In the genomic region with DNA sequence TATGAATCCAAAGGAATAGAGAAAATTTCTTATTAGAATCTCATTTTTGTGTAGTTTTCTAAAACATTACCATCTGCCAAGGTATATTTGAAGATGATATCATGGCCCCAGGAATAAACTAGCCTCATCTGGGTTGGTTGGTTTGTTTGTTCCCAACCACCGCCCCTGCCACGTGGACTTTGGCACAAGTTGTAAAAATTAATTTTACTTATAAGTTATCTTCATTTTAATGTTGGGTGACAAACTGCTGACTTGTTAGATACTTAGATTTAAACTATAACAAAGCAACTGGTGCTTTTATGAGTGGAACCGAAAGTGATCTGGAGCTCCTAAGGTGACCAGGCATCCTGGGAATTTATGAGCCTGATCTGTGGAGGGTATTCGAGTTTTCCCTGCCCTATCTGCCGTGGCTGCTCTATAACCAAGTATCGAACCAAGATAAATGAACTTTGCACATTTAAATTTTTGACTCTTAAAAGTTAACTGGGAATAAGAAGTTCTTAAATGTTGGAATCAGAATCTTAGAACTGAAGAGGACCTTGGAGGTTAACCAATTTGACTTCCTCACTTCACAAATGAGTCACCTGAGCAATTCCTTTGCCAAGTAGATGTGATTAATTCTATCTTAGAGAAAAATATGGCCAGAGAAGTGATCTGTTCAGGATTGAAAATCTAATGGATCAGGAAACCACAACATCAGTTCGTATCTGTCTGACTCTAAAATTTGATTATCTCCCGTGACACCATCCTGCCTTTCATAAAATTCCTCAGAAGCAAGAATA, we compare ENCODE assay signal across 21 cellular contexts.
A peak's percentile ranks its signal among the peaks of the same experiment; 100 is the strongest.
DNase-seq lines count a peak whose midpoint lies in the region; ATAC-seq, FAIRE-seq and TF ChIP-seq lines count a peak whose summit lies in the region.
"Had no signal": no experiment of that assay in that cellular context is flagged by ENCODE, and none has a peak within 500 bp of the region (broad histone marks: within the 10 kb centered on the region; RNA-seq: fewer than 3 reads in every experiment).

No MANE protein-coding gene starts in this region.

- no peak overlapping the region for H2AK5ac ChIP-seq in mesenchymal stem cell (ENCODE audit: low read length, severe bottlenecking)

- H3K9ac ChIP-seq in mesenchymal stem cell (ENCODE audit: low read length): peak overlapping the region; percentile 65
- H3K9ac ChIP-seq: KMS-11, parathyroid adenoma had no signal

- 68% methylated on average over 2 of the region's 8 CpGs for WGBS in mesenchymal stem cell

- ATAC-seq in HG02798 (IDR thresholded peaks at IDR 0.05; ENCODE audit: poor library complexity, unreplicated experiment): no peak
- ATAC-seq in GM21360 (IDR thresholded peaks at IDR 0.05; ENCODE audit: unreplicated experiment): no peak
- ATAC-seq: lower lobe of right lung, Panc1 had no signal

- H2BK12ac ChIP-seq in mesenchymal stem cell (ENCODE audit: low read length in 2 of 2): no peak overlapping the region

- no peak overlapping the region for H3K23ac ChIP-seq in mesenchymal stem cell (ENCODE audit: low read length in 2 of 2)

- H3K4me3 ChIP-seq in bronchial epithelial cell (ENCODE audit: low read depth, low read length) (no peak overlapping the region), mesenchymal stem cell (ENCODE audit: insufficient read depth in 1 of 2, low read depth in 1 of 2, low read length in 2 of 2) (peak overlapping the region in 1 of 2 experiments; percentile 51)
- H3K4me3 ChIP-seq: HAP-1, lower lobe of right lung, vagina had no signal

- no peak overlapping the region for H4K91ac ChIP-seq in mesenchymal stem cell (ENCODE audit: low read length)

- no peak overlapping the region for H3K27ac ChIP-seq in mesenchymal stem cell (ENCODE audit: low read length, poor library complexity, severe bottlenecking)
- H3K27ac ChIP-seq: KMS-11, lower lobe of right lung, parathyroid adenoma, vagina, VCaP had no signal

- TF ChIP-seq CTCF in bronchial epithelial cell (IDR thresholded peaks at IDR 0.05; ENCODE audit: insufficient read depth, low read length, severe bottlenecking): no peak

- H3K27me3 ChIP-seq in bronchial epithelial cell (ENCODE audit: control insufficient read depth, insufficient read depth, low read length): no peaks in the 10 kb centered on the region
- H3K27me3 ChIP-seq in mesenchymal stem cell (ENCODE audit: control insufficient read depth in 1 of 2, insufficient read depth in 1 of 2, low read length in 2 of 2): no peaks in the 10 kb centered on the region
- H3K27me3 ChIP-seq: vagina had no signal

- H3K36me3 ChIP-seq in bronchial epithelial cell (ENCODE audit: control insufficient read depth, insufficient read depth, low read length) (no peaks in the 10 kb centered on the region), mesenchymal stem cell (ENCODE audit: control insufficient read depth in 1 of 2, insufficient read depth in 2 of 2, low read depth in 1 of 2, low read length in 2 of 2) (no peaks in the 10 kb centered on the region)
- H3K36me3 ChIP-seq: HAP-1, lower lobe of right lung, vagina had no signal

- H3K4me1 ChIP-seq in mesenchymal stem cell (ENCODE audit: control insufficient read depth, insufficient read depth, low read depth, low read length): peaks cover 3% of the 10 kb centered on the region
- H3K4me1 ChIP-seq: parathyroid adenoma had no signal

- no peak overlapping the region for H3K4ac ChIP-seq in mesenchymal stem cell (ENCODE audit: low read depth in 1 of 2, low read length in 2 of 2)

- H3K18ac ChIP-seq in mesenchymal stem cell (ENCODE audit: low read depth in 1 of 2, low read length in 2 of 2): no peak overlapping the region

- no peak overlapping the region for H3K4me2 ChIP-seq in mesenchymal stem cell (ENCODE audit: low read length, poor library complexity, severe bottlenecking)
- H3K4me2 ChIP-seq: KMS-11 had no signal

- H4K8ac ChIP-seq in mesenchymal stem cell (ENCODE audit: low read length): no peak overlapping the region

- H2BK120ac ChIP-seq in mesenchymal stem cell (ENCODE audit: low read depth, low read length): no peak overlapping the region

- H3K79me1 ChIP-seq in mesenchymal stem cell (replicated peaks; ENCODE audit: low read length, poor library complexity, severe bottlenecking): no peaks in the 10 kb centered on the region

- no peak overlapping the region for H3K14ac ChIP-seq in mesenchymal stem cell (ENCODE audit: low read length in 2 of 2)

- TF ChIP-seq POLR2A in erythroblast (IDR thresholded peaks at IDR 0.05; ENCODE audit: low read length) (no peak), GM12892 (IDR thresholded peaks at IDR 0.05; ENCODE audit: low read depth, low read length) (no peak)

- H2AFZ ChIP-seq in mesenchymal stem cell (ENCODE audit: low read depth, low read length): no peak overlapping the region
- H2AFZ ChIP-seq: parathyroid adenoma had no signal

- no peak overlapping the region for H2BK5ac ChIP-seq in mesenchymal stem cell (ENCODE audit: low read depth, low read length, poor library complexity, severe bottlenecking)

- peak; percentile 15 for DNase-seq in Daoy (ENCODE audit: low read depth)
- peak; percentile 77 for DNase-seq in M059J (ENCODE audit: low read depth)
- peak; percentile 78 for DNase-seq in bronchial epithelial cell (ENCODE audit: low read depth)
- peak; percentile 42 for DNase-seq in mesenchymal stem cell
- no peak for DNase-seq in erythroblast (lab: John Stamatoyannopoulos, UW)
- DNase-seq in GM12892 (ENCODE audit: insufficient read length): no peak
- DNase-seq: activated CD4-positive, alpha-beta T cell treated with anti-CD3 and anti-CD28 coated beads, Interleukin-2, amount 50 U/mL, for 4 hours; activated T-cell treated with anti-CD3 and anti-CD28 coated beads for 4 hours; caudate nucleus; lower lobe of right lung; naive B cell; NCI-H1436; stimulated activated CD4-positive, alpha-beta T cell treated with anti-CD3 and anti-CD28 coated beads, Interleukin-4, amount 100 ng/mL, for 1 hour had no signal

- no peak overlapping the region for H2BK15ac ChIP-seq in mesenchymal stem cell (ENCODE audit: low read depth, poor library complexity, severe bottlenecking)

- H3K9me3 ChIP-seq in mesenchymal stem cell (ENCODE audit: control insufficient read depth, low read length): no peaks in the 10 kb centered on the region
- H3K9me3 ChIP-seq: lower lobe of right lung, vagina had no signal

- FAIRE-seq in bronchial epithelial cell (lab: Jason Lieb, UNC): no peak
- FAIRE-seq in GM12892 (lab: Jason Lieb, UNC): no peak

Comparison
In these comparisons a context has a peak if more than half of its experiments do, and no peak if none do; other contexts are left out.
1. DNase-seq: peak in Daoy (single experiment), M059J (single experiment), bronchial epithelial cell (single experiment) and mesenchymal stem cell (single experiment); none in erythroblast (0 of 2) and GM12892 (single experiment).